Comparison of ENCODE assay signal across 8 cellular contexts in the genomic region with DNA sequence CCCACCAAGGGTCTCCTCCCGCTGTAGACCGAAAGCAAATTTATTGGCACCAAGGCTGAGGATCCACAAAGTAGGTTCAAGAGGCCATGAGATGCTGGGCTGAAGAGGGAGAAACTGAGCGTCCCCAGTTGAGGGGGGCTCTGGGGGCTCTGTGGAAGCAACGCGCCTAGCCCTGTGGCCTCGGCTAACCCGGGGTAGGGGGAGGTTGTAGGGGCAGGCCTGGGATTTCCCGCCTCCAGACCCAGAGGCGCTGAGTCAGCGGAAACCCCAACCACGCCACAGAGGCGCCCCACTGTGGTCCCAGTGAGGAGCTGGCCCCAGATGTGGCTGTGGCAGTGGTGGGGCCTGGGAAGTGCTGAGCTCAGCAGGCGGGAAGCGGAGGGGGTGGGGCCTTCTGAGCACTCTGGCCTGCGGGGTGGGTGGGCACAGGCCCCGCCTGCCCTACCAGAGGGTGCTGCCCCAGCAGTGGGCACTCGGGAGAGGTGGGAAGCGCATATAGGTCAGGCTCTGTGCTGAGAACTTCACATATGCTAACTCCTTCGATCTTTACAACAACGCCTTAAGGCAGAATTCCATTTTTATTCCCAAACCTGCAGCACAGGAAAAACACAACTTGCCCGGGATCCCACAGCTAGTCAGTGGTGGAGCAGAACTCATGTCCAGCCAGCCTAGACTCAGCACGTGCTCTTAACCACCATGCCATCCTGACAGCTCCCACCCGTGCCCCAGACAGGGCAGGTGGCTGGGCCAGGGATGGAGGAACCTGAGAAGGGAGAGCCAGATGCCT. TPM values are rescaled to one million over a fixed set of nuclear protein-coding genes. Genes with fewer than 3 reads are reported as not detected.
DNase-seq lines count a peak whose midpoint lies in the region; ATAC-seq and TF ChIP-seq lines count a peak whose summit lies in the region.

No MANE protein-coding gene starts in this region.

- TF ChIP-seq CTCF in C4-2B (conservative IDR thresholded peaks at IDR 0.05) = no peak

- DNase-seq in activated CD8-positive, alpha-beta memory T cell treated with anti-CD3 and anti-CD28 coated beads for 48 hours (ENCODE audit: low read depth in 2 of 3, low spot score in 2 of 3) = peak; percentile 50 to 67 (median 60)
- DNase-seq in natural killer cell treated with Interleukin-12 subunit alpha and Interleukin-12 subunit beta and Interleukin-15 and Interleukin-18, amount 100 ng/mL, for 72 hours (ENCODE audit: low spot score) = peak; percentile 90
- peak; percentile 58 for DNase-seq in superior temporal gyrus (ENCODE audit: extremely low spot score)
- no peak for DNase-seq in NCI-H2029 (lab: John Stamatoyannopoulos, UW)

- H3K4me1 ChIP-seq in esophagus (ENCODE audit: control insufficient read depth in 2 of 2, insufficient read depth in 2 of 2, low read length in 1 of 2) = peaks cover 3 to 30% of the 10 kb centered on the region in 2 donors

- no peaks in the 10 kb centered on the region for H3K27me3 ChIP-seq in esophagus (ENCODE audit: control insufficient read depth in 1 of 2, insufficient read depth in 2 of 2, low read length in 2 of 2)

- peaks cover 6 to 9% of the 10 kb centered on the region in 2 donors for H3K27me3 Mint-ChIP-seq in natural killer cell treated with Interleukin-12 subunit alpha and Interleukin-12 subunit beta and Interleukin-15 and Interleukin-18, amount 100 ng/mL, for 72 hours

- no peak overlapping the region for H3K4me3 ChIP-seq in esophagus (ENCODE audit: low read depth in 1 of 2, low read length in 2 of 2)

- no peaks in the 10 kb centered on the region for H3K36me3 ChIP-seq in esophagus (ENCODE audit: control insufficient read depth in 2 of 2, insufficient read depth in 2 of 2, low read length in 1 of 2)

- H3K4me3 Mint-ChIP-seq in natural killer cell treated with Interleukin-12 subunit alpha and Interleukin-12 subunit beta and Interleukin-15 and Interleukin-18, amount 100 ng/mL, for 72 hours = peak overlapping the region; percentile 74

- peak overlapping the region; percentile 44 to 68 for H3K27ac Mint-ChIP-seq in natural killer cell treated with Interleukin-12 subunit alpha and Interleukin-12 subunit beta and Interleukin-15 and Interleukin-18, amount 100 ng/mL, for 72 hours

- H3K36me3 Mint-ChIP-seq in natural killer cell treated with Interleukin-12 subunit alpha and Interleukin-12 subunit beta and Interleukin-15 and Interleukin-18, amount 100 ng/mL, for 72 hours = no peaks in the 10 kb centered on the region

- peaks cover 54 to 63% of the 10 kb centered on the region in 2 donors for H3K4me1 Mint-ChIP-seq in natural killer cell treated with Interleukin-12 subunit alpha and Interleukin-12 subunit beta and Interleukin-15 and Interleukin-18, amount 100 ng/mL, for 72 hours (ENCODE audit: low read depth in 2 of 2)

- ATAC-seq in natural killer cell treated with Interleukin-12 subunit alpha and Interleukin-12 subunit beta and Interleukin-15 and Interleukin-18, amount 100 ng/mL, for 72 hours = peak; percentile 89 to 91
- no peak for ATAC-seq in HG02759 (IDR thresholded peaks at IDR 0.05; ENCODE audit: unreplicated experiment)

- H3K27ac ChIP-seq in C4-2B (peak overlapping the region; percentile 80), esophagus (ENCODE audit: low read depth in 2 of 2, low read length in 1 of 2) (peak overlapping the region; percentile 56 to 72)

- WGBS in esophagus, 2 donors = 18 to 22% methylated on average over 23 of the region's 23 CpGs

- no peaks in the 10 kb centered on the region for H3K9me3 ChIP-seq in esophagus (ENCODE audit: control insufficient read depth in 2 of 2, insufficient read depth in 1 of 2, low read depth in 1 of 2, low read length in 1 of 2)

- TF ChIP-seq EP300 in Ishikawa (IDR thresholded peaks at IDR 0.05; ENCODE audit: borderline replicate concordance) = no peak

- TF ChIP-seq RAD21 in Ishikawa (IDR thresholded peaks at IDR 0.05; ENCODE audit: low read depth) = peak; percentile 47

- no peaks in the 10 kb centered on the region for H3K9me3 Mint-ChIP-seq in natural killer cell treated with Interleukin-12 subunit alpha and Interleukin-12 subunit beta and Interleukin-15 and Interleukin-18, amount 100 ng/mL, for 72 hours

TF ChIP-seq in Ishikawa, 13 proteins besides CTCF, POLR2A, EP300 and RAD21:
- TF ChIP-seq, protein P1, sequence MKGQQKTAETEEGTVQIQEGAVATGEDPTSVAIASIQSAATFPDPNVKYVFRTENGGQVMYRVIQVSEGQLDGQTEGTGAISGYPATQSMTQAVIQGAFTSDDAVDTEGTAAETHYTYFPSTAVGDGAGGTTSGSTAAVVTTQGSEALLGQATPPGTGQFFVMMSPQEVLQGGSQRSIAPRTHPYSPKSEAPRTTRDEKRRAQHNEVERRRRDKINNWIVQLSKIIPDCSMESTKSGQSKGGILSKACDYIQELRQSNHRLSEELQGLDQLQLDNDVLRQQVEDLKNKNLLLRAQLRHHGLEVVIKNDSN (IDR thresholded peaks at IDR 0.05) = no peak
- TF ChIP-seq CEBPB (IDR thresholded peaks at IDR 0.05) (no peak), TEAD4 (IDR thresholded peaks at IDR 0.05) (no peak), EGR1 (IDR thresholded peaks at IDR 0.05) (no peak), FOXM1 (IDR thresholded peaks at IDR 0.05; ENCODE audit: borderline replicate concordance, low read depth) (no peak), YY1 (IDR thresholded peaks at IDR 0.05; ENCODE audit: low read depth) (no peak)
- TF ChIP-seq, protein P2, sequence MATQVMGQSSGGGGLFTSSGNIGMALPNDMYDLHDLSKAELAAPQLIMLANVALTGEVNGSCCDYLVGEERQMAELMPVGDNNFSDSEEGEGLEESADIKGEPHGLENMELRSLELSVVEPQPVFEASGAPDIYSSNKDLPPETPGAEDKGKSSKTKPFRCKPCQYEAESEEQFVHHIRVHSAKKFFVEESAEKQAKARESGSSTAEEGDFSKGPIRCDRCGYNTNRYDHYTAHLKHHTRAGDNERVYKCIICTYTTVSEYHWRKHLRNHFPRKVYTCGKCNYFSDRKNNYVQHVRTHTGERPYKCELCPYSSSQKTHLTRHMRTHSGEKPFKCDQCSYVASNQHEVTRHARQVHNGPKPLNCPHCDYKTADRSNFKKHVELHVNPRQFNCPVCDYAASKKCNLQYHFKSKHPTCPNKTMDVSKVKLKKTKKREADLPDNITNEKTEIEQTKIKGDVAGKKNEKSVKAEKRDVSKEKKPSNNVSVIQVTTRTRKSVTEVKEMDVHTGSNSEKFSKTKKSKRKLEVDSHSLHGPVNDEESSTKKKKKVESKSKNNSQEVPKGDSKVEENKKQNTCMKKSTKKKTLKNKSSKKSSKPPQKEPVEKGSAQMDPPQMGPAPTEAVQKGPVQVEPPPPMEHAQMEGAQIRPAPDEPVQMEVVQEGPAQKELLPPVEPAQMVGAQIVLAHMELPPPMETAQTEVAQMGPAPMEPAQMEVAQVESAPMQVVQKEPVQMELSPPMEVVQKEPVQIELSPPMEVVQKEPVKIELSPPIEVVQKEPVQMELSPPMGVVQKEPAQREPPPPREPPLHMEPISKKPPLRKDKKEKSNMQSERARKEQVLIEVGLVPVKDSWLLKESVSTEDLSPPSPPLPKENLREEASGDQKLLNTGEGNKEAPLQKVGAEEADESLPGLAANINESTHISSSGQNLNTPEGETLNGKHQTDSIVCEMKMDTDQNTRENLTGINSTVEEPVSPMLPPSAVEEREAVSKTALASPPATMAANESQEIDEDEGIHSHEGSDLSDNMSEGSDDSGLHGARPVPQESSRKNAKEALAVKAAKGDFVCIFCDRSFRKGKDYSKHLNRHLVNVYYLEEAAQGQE (IDR thresholded peaks at IDR 0.05; ENCODE audit: low read depth) = no peak

RNA-seq across cellular contexts. Expression of a gene that starts 1.5 kb away (rescaled TPM):
- polyA plus RNA-seq in esophagus = 10 to 100 TPM; 12.2 to 25.2 TPM
- total RNA-seq in natural killer cell treated with Interleukin-12 subunit alpha and Interleukin-12 subunit beta and Interleukin-15 and Interleukin-18, amount 100 ng/mL, for 72 hours = 1 to 10 TPM in 1 of 2 donors, under 1 TPM in 1; 0.73 to 1.6 TPM

RNA-seq across cellular contexts. Expression of a gene that starts 58.9 kb away (rescaled TPM):
- polyA plus RNA-seq in esophagus = under 1 TPM; 0.34 to 0.51 TPM
- 1 to 10 TPM in 1 of 2 donors, not detected in 1; 1.2 TPM for total RNA-seq in natural killer cell treated with Interleukin-12 subunit alpha and Interleukin-12 subunit beta and Interleukin-15 and Interleukin-18, amount 100 ng/mL, for 72 hours
